ENCODE assay signal across 9 cellular contexts in genomic region chr7:75727881-75728592, GRCh38. TPM values are rescaled to one million over a fixed set of nuclear protein-coding genes. Genes with fewer than 3 reads are reported as not detected.
A peak's percentile ranks its signal among the peaks of the same experiment; 100 is the strongest.
DNase-seq lines count a peak whose midpoint lies in the region; ATAC-seq and TF ChIP-seq lines count a peak whose summit lies in the region.
"Had no signal": no experiment of that assay in that cellular context is flagged by ENCODE, and none has a peak within 500 bp of the region (broad histone marks: within the 10 kb centered on the region; RNA-seq: fewer than 3 reads in every experiment).

No MANE protein-coding gene starts in this region.

- TF ChIP-seq CTCF in lower lobe of right lung (IDR thresholded peaks at IDR 0.05) = no peak
- TF ChIP-seq CTCF in A673 (conservative IDR thresholded peaks at IDR 0.05; ENCODE audit: low read depth, low read length) = no peak

- POLR2A ChIA-PET in A673 (lab: Charles Lee; ENCODE audit: low non-redundant PET) = no interaction called here

- H3K9me3 ChIP-seq in lower lobe of right lung = no peaks in the 10 kb centered on the region
- no peaks in the 10 kb centered on the region for H3K9me3 ChIP-seq in A673 (ENCODE audit: low read depth, low read length, poor library complexity, severe bottlenecking)

- BruUV-seq in A673 (replicated peaks; lab: Mats Ljungman, UMichigan) = no TSS peak

- H3K36me3 ChIP-seq in lower lobe of right lung (no peaks in the 10 kb centered on the region), A673 (ENCODE audit: insufficient read depth, low read length, poor library complexity, severe bottlenecking) (no peaks in the 10 kb centered on the region)

- ATAC-seq in lower lobe of right lung (peak; percentile 93 to 94), HG03095 (IDR thresholded peaks at IDR 0.05; ENCODE audit: unreplicated experiment) (no peak)

- intact Hi-C loops in lower lobe of right lung (cut with DNase I) = no loop called here
- intact Hi-C loops in A673 (cut with micrococcal nuclease; ENCODE audit: unreplicated experiment) = no loop called here

- H3K27me3 ChIP-seq in lower lobe of right lung (ENCODE audit: low read depth) (no peaks in the 10 kb centered on the region), A673 (replicated peaks; ENCODE audit: insufficient read depth, low read depth, low read length, poor library complexity) (no peaks in the 10 kb centered on the region)

- peaks cover 44% of the 10 kb centered on the region for H3K4me1 ChIP-seq in lower lobe of right lung
- H3K4me1 ChIP-seq in A673 (ENCODE audit: insufficient read depth, low read length, poor library complexity, severe bottlenecking) = no peaks in the 10 kb centered on the region

- CTCF ChIA-PET in A673 (lab: Charles Lee) = no interaction called here

- H3K4me3 ChIP-seq in lower lobe of right lung (no peak overlapping the region), A673 (ENCODE audit: low read depth, low read length, poor library complexity, severe bottlenecking) (no peak overlapping the region)

- H3K27ac ChIP-seq in lower lobe of right lung = peak overlapping the region; percentile 79
- no peak overlapping the region for H3K27ac ChIP-seq in A673 (ENCODE audit: low read depth, low read length, poor library complexity, severe bottlenecking)
- H3K27ac ChIP-seq: HL-60 had no signal

- DNase-seq in EL (peak; percentile 31), NCI-H2081 treated with DMSO at 0.1 percent for 48 hours (lab: John Stamatoyannopoulos, UW) (peak; percentile 4), amniotic epithelial cell (ENCODE audit: low read depth) (peak; percentile 82), lower lobe of right lung (peak; percentile 91), A673 (ENCODE audit: low spot score) (no peak), pons (ENCODE audit: low spot score) (no peak), NAMALWA (ENCODE audit: low spot score) (no peak)

RNA-seq across cellular contexts. Expression of gene HIP1, which starts 10.7 kb away (rescaled TPM):
- total RNA-seq in lower lobe of right lung (51.5 TPM), A673 (2021) (25.0 and 31.4 TPM in 2 replicates)

RNA-seq across cellular contexts. Expression of gene CCL26, which starts 44.0 kb away (rescaled TPM):
- total RNA-seq in lower lobe of right lung (not detected), A673 (2021) (0.84 TPM in 1 of 2 replicates, not detected in the other)

Comparison
In these comparisons a context has a peak if more than half of its experiments do, and no peak if none do; other contexts are left out.
1. DNase-seq: peak in EL (single experiment), NCI-H2081 treated with DMSO at 0.1 percent for 48 hours (single experiment), amniotic epithelial cell (single experiment) and lower lobe of right lung (single experiment); none in A673 (single experiment), pons (single experiment) and NAMALWA (single experiment).